Comparison of ENCODE assay signal across 2 cellular contexts in genomic region chr5:51392689-51393199, GRCh38.
TF ChIP-seq lines count a peak whose summit lies in the region.

No MANE protein-coding gene starts in this region.

TF ChIP-seq in HepG2, 621 proteins besides CTCF, POLR2A, EP300 and RAD21 (continued from another document):
- TF ChIP-seq ZNF639 (CRISPR knock-in tag; conservative IDR thresholded peaks at IDR 0.05) (no peak), NCOR1 (IDR thresholded peaks at IDR 0.05; ENCODE audit: borderline replicate concordance, low read length) (no peak)
TF ChIP-seq in HepG2: peak in this region for 1.

TF ChIP-seq in WTC11, 78 proteins besides CTCF, POLR2A, EP300 and RAD21 (continued from another document):
- TF ChIP-seq ZBTB43 (CRISPR knock-in tag; IDR thresholded peaks at IDR 0.05), result no peak
- no peak for TF ChIP-seq ZNF138 (CRISPR knock-in tag; conservative IDR thresholded peaks at IDR 0.05)
- no peak for TF ChIP-seq USF1 (CRISPR knock-in tag; IDR thresholded peaks at IDR 0.05)
- no peak for TF ChIP-seq HMGA2 (CRISPR knock-in tag; IDR thresholded peaks at IDR 0.05)
- no peak for TF ChIP-seq ELF4 (CRISPR knock-in tag; IDR thresholded peaks at IDR 0.05; ENCODE audit: low read depth)
- no peak for TF ChIP-seq ETV6 (CRISPR knock-in tag; IDR thresholded peaks at IDR 0.05)
- TF ChIP-seq KAT7 (CRISPR knock-in tag; IDR thresholded peaks at IDR 0.05; ENCODE audit: borderline replicate concordance), result no peak
- no peak for TF ChIP-seq STAT6 (CRISPR knock-in tag; conservative IDR thresholded peaks at IDR 0.05; ENCODE audit: low read depth)
- no peak for TF ChIP-seq FOXP4 (CRISPR knock-in tag; IDR thresholded peaks at IDR 0.05)
- no peak for TF ChIP-seq NFYB (CRISPR knock-in tag; conservative IDR thresholded peaks at IDR 0.05; ENCODE audit: low read depth)
- no peak for TF ChIP-seq MYBL2 (CRISPR knock-in tag; IDR thresholded peaks at IDR 0.05)
- no peak for TF ChIP-seq ZNF532 (CRISPR knock-in tag; IDR thresholded peaks at IDR 0.05; ENCODE audit: borderline replicate concordance)
- no peak for TF ChIP-seq SMAD3 (CRISPR knock-in tag; IDR thresholded peaks at IDR 0.05; ENCODE audit: borderline replicate concordance)
- no peak for TF ChIP-seq CDX4 (CRISPR knock-in tag; IDR thresholded peaks at IDR 0.05; ENCODE audit: borderline replicate concordance)
TF ChIP-seq in WTC11: peak in this region for 0.
